Comparison of ENCODE assay signal across 25 cellular contexts in the genomic region with DNA sequence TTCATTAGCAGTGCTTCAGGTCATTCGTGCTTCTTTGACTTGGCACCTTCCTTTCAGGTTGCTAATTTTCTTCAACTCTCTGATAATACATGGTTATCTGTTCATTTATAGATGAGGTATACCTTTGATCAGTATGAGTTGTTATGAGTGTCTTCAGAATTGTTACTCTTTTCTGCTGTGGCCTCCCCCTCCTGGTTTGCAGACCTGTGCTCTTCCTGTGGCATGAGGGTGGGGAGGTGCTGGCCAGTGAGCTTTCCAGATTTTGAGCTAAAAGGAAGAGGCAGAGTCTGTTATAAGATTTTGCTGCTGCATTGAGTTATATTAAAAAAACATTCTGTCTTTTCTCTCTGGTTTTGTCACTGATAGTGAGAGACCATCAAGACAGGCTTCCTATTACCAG. TPM values are rescaled to one million over a fixed set of nuclear protein-coding genes. Genes with fewer than 3 reads are reported as not detected.
DNase-seq lines count a peak whose midpoint lies in the region; ATAC-seq and TF ChIP-seq lines count a peak whose summit lies in the region.
"Had no signal": no experiment of that assay in that cellular context is flagged by ENCODE, and none has a peak within 500 bp of the region (broad histone marks: within the 10 kb centered on the region; RNA-seq: fewer than 3 reads in every experiment).

No MANE protein-coding gene starts in this region.

- no peak overlapping the region for H2AFZ ChIP-seq in GM23338

- H3K4me3 Mint-ChIP-seq in GM23338: no peak overlapping the region
- peak overlapping the region in 2 of 4 donors; percentile 77 to 82 for H3K4me3 Mint-ChIP-seq in IgD-negative memory B cell
- peak overlapping the region; percentile 28 for H3K4me3 Mint-ChIP-seq in activated B cell treated with CpG ODN at 0.5 μM for 24 hours
- H3K4me3 Mint-ChIP-seq in activated CD8-positive, alpha-beta T cell treated with anti-CD3 and anti-CD28 coated beads for 36 hours: no peak overlapping the region
- H3K4me3 Mint-ChIP-seq: activated CD4-positive, alpha-beta memory T cell treated with anti-CD3 and anti-CD28 coated beads, Interleukin-2, amount 10 ng/mL, durations not matched to agents 7 days and 5 days; activated naive CD8-positive, alpha-beta T cell treated with anti-CD3 and anti-CD28 coated beads for 36 hours; CD4-positive, CD25-positive, alpha-beta regulatory T cell; nephron; stimulated activated effector memory CD8-positive, alpha-beta T cell treated with anti-CD3 and anti-CD28 coated beads, Interleukin-12 subunit alpha, Interleukin-12 subunit beta, amount 100 ng/mL, for 72 hours; T-helper 2 cell treated with Interferon-gamma antibody and Interleukin-4, amounts not matched to agents 5 μg/mL and 100 μg/mL, for 36 hours; type B pancreatic cell had no signal

- H3K4me3 ChIP-seq in GM23338: 0 out of 2 replicates have a peak overlapping the region, but pooled peaks have one; percentile 9
- no peak overlapping the region for H3K4me3 ChIP-seq in right cardiac atrium (ENCODE audit: low read length)
- H3K4me3 ChIP-seq: lung had no signal

- H3K9me2 ChIP-seq in GM23338 (ENCODE audit: insufficient read depth): no peaks in the 10 kb centered on the region

- CTCF ChIA-PET in activated B cell treated with CpG ODN at 0.5 μM for 24 hours (lab: Charles Lee): no interaction called here
- CTCF ChIA-PET in activated CD8-positive, alpha-beta T cell treated with anti-CD3 and anti-CD28 coated beads for 36 hours (lab: Charles Lee): no interaction called here

- H3K9me3 Mint-ChIP-seq in GM23338 (no peaks in the 10 kb centered on the region), IgD-negative memory B cell (no peaks in the 10 kb centered on the region), activated B cell treated with CpG ODN at 0.5 μM for 24 hours (no peaks in the 10 kb centered on the region)
- H3K9me3 Mint-ChIP-seq in activated CD8-positive, alpha-beta T cell treated with anti-CD3 and anti-CD28 coated beads for 36 hours: peaks cover 3% of the 10 kb centered on the region
- H3K9me3 Mint-ChIP-seq: activated CD4-positive, alpha-beta memory T cell treated with anti-CD3 and anti-CD28 coated beads, Interleukin-2, amount 10 ng/mL, durations not matched to agents 7 days and 5 days; stimulated activated effector memory CD8-positive, alpha-beta T cell treated with anti-CD3 and anti-CD28 coated beads, Interleukin-12 subunit alpha, Interleukin-12 subunit beta, amount 100 ng/mL, for 72 hours; T-helper 2 cell treated with Interferon-gamma antibody and Interleukin-4, amounts not matched to agents 5 μg/mL and 100 μg/mL, for 36 hours; type B pancreatic cell had no signal

- peaks cover 3% of the 10 kb centered on the region for H3K27me3 Mint-ChIP-seq in GM23338 (ENCODE audit: insufficient read depth, low read depth, poor library complexity)
- no peaks in the 10 kb centered on the region for H3K27me3 Mint-ChIP-seq in IgD-negative memory B cell
- no peaks in the 10 kb centered on the region for H3K27me3 Mint-ChIP-seq in activated B cell treated with CpG ODN at 0.5 μM for 24 hours
- no peaks in the 10 kb centered on the region for H3K27me3 Mint-ChIP-seq in activated CD8-positive, alpha-beta T cell treated with anti-CD3 and anti-CD28 coated beads for 36 hours
- H3K27me3 Mint-ChIP-seq: activated CD4-positive, alpha-beta memory T cell treated with anti-CD3 and anti-CD28 coated beads, Interleukin-2, amount 10 ng/mL, durations not matched to agents 7 days and 5 days; activated naive CD8-positive, alpha-beta T cell treated with anti-CD3 and anti-CD28 coated beads for 36 hours; CD4-positive, CD25-positive, alpha-beta regulatory T cell; type B pancreatic cell had no signal

- H3K36me3 Mint-ChIP-seq in GM23338 (ENCODE audit: low read depth) (peaks cover 9% of the 10 kb centered on the region; the same call in 2 of the 3 replicates), IgD-negative memory B cell (no peaks in the 10 kb centered on the region), activated B cell treated with CpG ODN at 0.5 μM for 24 hours (ENCODE audit: low read depth) (no peaks in the 10 kb centered on the region)
- H3K36me3 Mint-ChIP-seq in activated CD8-positive, alpha-beta T cell treated with anti-CD3 and anti-CD28 coated beads for 36 hours (ENCODE audit: low read depth): peaks cover 2% of the 10 kb centered on the region
- H3K36me3 Mint-ChIP-seq: stimulated activated effector memory CD8-positive, alpha-beta T cell treated with anti-CD3 and anti-CD28 coated beads, Interleukin-12 subunit alpha, Interleukin-12 subunit beta, amount 100 ng/mL, for 72 hours had no signal

- peak overlapping the region; percentile 62 for H3K4me2 ChIP-seq in GM23338

- H3K27ac ChIP-seq in GM23338 (ENCODE audit: low read depth) (peak overlapping the region; percentile 29; the same call in 1 of the 2 replicates), right cardiac atrium (ENCODE audit: low read length) (no peak overlapping the region)

- no peaks in the 10 kb centered on the region for H3K36me3 ChIP-seq in GM23338 (ENCODE audit: insufficient read depth)

- WGBS in right cardiac atrium: 86% methylated on average over 1 of the region's 1 CpG

- peaks cover 81% of the 10 kb centered on the region for H3K79me2 ChIP-seq in GM23338 (replicated peaks; ENCODE audit: insufficient read depth)

- DNase-seq in GM23338 (ENCODE audit: low spot score) (no peak), activated B cell treated with CpG ODN at 0.5 μM for 24 hours (no peak), right cardiac atrium (no peak), NCI-H1436 treated with DMSO at 0.1 percent for 48 hours (lab: John Stamatoyannopoulos, UW) (no peak)
- DNase-seq in activated CD8-positive, alpha-beta T cell treated with anti-CD3 and anti-CD28 coated beads for 36 hours: no peak
- DNase-seq: activated CD4-positive, alpha-beta memory T cell treated with anti-CD3 and anti-CD28 coated beads, Interleukin-2, amount 10 ng/mL, durations not matched to agents 7 days and 5 days; activated effector memory CD4-positive, alpha-beta T cell treated with Interleukin-2 at 50 U/mL for 16 hours; activated naive CD8-positive, alpha-beta T cell treated with anti-CD3 and anti-CD28 coated beads for 36 hours; aorta; CD4-positive, CD25-positive, alpha-beta regulatory T cell; DND-41; hypothalamus; left cardiac atrium; NCI-H1092 treated with DMSO at 0.1 percent for 48 hours; NCI-H2029 treated with DMSO at 0.1 percent for 48 hours; NCI-H524 treated with DMSO at 0.1 percent for 48 hours; SIG-M5; substantia nigra had no signal

- peak; percentile 34; the same call in 1 of the 3 replicates for ATAC-seq in GM23338
- ATAC-seq in activated B cell treated with CpG ODN at 0.5 μM for 24 hours (ENCODE audit: low read depth): no peak
- no peak for ATAC-seq in activated CD8-positive, alpha-beta T cell treated with anti-CD3 and anti-CD28 coated beads for 36 hours
- no peak for ATAC-seq in right cardiac atrium
- ATAC-seq in HG03196 (IDR thresholded peaks at IDR 0.05; ENCODE audit: unreplicated experiment): no peak
- ATAC-seq: left cardiac atrium; stimulated activated effector memory CD8-positive, alpha-beta T cell treated with anti-CD3 and anti-CD28 coated beads, Interleukin-12 subunit alpha, Interleukin-12 subunit beta, amount 100 ng/mL, for 72 hours had no signal

- H4K20me1 ChIP-seq in GM23338 (replicated peaks; ENCODE audit: insufficient read depth): peaks cover 10% of the 10 kb centered on the region; the same call in 1 of the 2 replicates

- H3K4me1 Mint-ChIP-seq in GM23338 (peaks cover 29% of the 10 kb centered on the region), IgD-negative memory B cell (peaks cover 15 to 18% (median 15%) of the 10 kb centered on the region in 3 donors), activated B cell treated with CpG ODN at 0.5 μM for 24 hours (peaks cover 17% of the 10 kb centered on the region)
- H3K4me1 Mint-ChIP-seq in activated CD8-positive, alpha-beta T cell treated with anti-CD3 and anti-CD28 coated beads for 36 hours (ENCODE audit: low read depth): peaks cover 14% of the 10 kb centered on the region
- H3K4me1 Mint-ChIP-seq: nephron had no signal

- intact Hi-C loops in activated B cell treated with CpG ODN at 0.5 μM for 24 hours (cut with micrococcal nuclease): no loop called here
- intact Hi-C loops in activated CD8-positive, alpha-beta T cell treated with anti-CD3 and anti-CD28 coated beads for 36 hours (cut with micrococcal nuclease): no loop called here
- intact Hi-C loops in right cardiac atrium (cut with DNase I): no loop called here

- peaks cover 27% of the 10 kb centered on the region for H3K4me1 ChIP-seq in GM23338 (ENCODE audit: insufficient read depth)
- no peaks in the 10 kb centered on the region for H3K4me1 ChIP-seq in right cardiac atrium (ENCODE audit: control insufficient read depth, insufficient read depth, low read length)

- H3K9me3 ChIP-seq in right cardiac atrium (ENCODE audit: control insufficient read depth, low read length): no peaks in the 10 kb centered on the region

- TF ChIP-seq CTCF in GM23338 (conservative IDR thresholded peaks at IDR 0.05; ENCODE audit: low read depth in 2 of 2) (no peak), activated B cell treated with CpG ODN at 0.5 μM for 24 hours (IDR thresholded peaks at IDR 0.05) (no peak)
- TF ChIP-seq CTCF in activated CD8-positive, alpha-beta T cell treated with anti-CD3 and anti-CD28 coated beads for 36 hours (IDR thresholded peaks at IDR 0.05): no peak

- POLR2A ChIA-PET in activated B cell treated with CpG ODN at 0.5 μM for 24 hours (lab: Charles Lee): no interaction called here
- POLR2A ChIA-PET in activated CD8-positive, alpha-beta T cell treated with anti-CD3 and anti-CD28 coated beads for 36 hours (lab: Charles Lee): no interaction called here

- H3K27ac Mint-ChIP-seq in GM23338: peak overlapping the region; percentile 84
- peak overlapping the region in 2 of 3 donors; percentile 31 to 67 for H3K27ac Mint-ChIP-seq in IgD-negative memory B cell
- peak overlapping the region; percentile 72 for H3K27ac Mint-ChIP-seq in activated B cell treated with CpG ODN at 0.5 μM for 24 hours
- no peak overlapping the region for H3K27ac Mint-ChIP-seq in activated CD8-positive, alpha-beta T cell treated with anti-CD3 and anti-CD28 coated beads for 36 hours
- H3K27ac Mint-ChIP-seq: activated CD4-positive, alpha-beta memory T cell treated with anti-CD3 and anti-CD28 coated beads, Interleukin-2, amount 10 ng/mL, durations not matched to agents 7 days and 5 days; activated naive CD8-positive, alpha-beta T cell treated with anti-CD3 and anti-CD28 coated beads for 36 hours; nephron; stimulated activated effector memory CD8-positive, alpha-beta T cell treated with anti-CD3 and anti-CD28 coated beads, Interleukin-12 subunit alpha, Interleukin-12 subunit beta, amount 100 ng/mL, for 72 hours; T-helper 2 cell treated with Interferon-gamma antibody and Interleukin-4, amounts not matched to agents 5 μg/mL and 100 μg/mL, for 36 hours; type B pancreatic cell had no signal

- H3F3A ChIP-seq in GM23338 (replicated peaks; ENCODE audit: low read depth): no peaks in the 10 kb centered on the region

- no peaks in the 10 kb centered on the region for H3K27me3 ChIP-seq in GM23338 (ENCODE audit: insufficient read depth)
- H3K27me3 ChIP-seq in right cardiac atrium (ENCODE audit: control insufficient read depth, insufficient read depth): no peaks in the 10 kb centered on the region

RNA-seq across cellular contexts. Expression of a gene that starts 30.8 kb away (rescaled TPM):
- total RNA-seq in GM23338 (2014; rRNA removed; shearing (Covaris generic)): 12.7 and 13.0 TPM in 2 replicates
- polyA plus RNA-seq in GM23338 (2016; fragmentation: Nextera tagmentation; extraction: Ambion mirVana) (9.6 and 11.0 TPM in 2 replicates), IgD-negative memory B cell (0.60 TPM), right cardiac atrium (4.7 TPM)
- total RNA-seq in activated B cell treated with CpG ODN at 0.5 μM for 24 hours (2.0 and 2.4 TPM in 2 replicates), right cardiac atrium (1 to 10 TPM; 1.1 to 1.7 (median 1.5) TPM)
- total RNA-seq in activated CD8-positive, alpha-beta T cell treated with anti-CD3 and anti-CD28 coated beads for 36 hours: 1 to 10 TPM; 3.8 to 3.9 TPM

RNA-seq across cellular contexts. Expression of a gene that starts 49.5 kb away (rescaled TPM):
- 0.07 TPM in 1 of 2 replicates, not detected in the other for total RNA-seq in GM23338 (2014; rRNA removed; shearing (Covaris generic))
- 0.23 TPM in 1 of 2 replicates, not detected in the other for polyA plus RNA-seq in GM23338 (2016; fragmentation: Nextera tagmentation; extraction: Ambion mirVana)
- 0.19 TPM for polyA plus RNA-seq in IgD-negative memory B cell
- 1.2 and 1.4 TPM in 2 replicates for total RNA-seq in activated B cell treated with CpG ODN at 0.5 μM for 24 hours
- total RNA-seq in activated CD8-positive, alpha-beta T cell treated with anti-CD3 and anti-CD28 coated beads for 36 hours: 1 to 10 TPM; 2.5 to 3.0 TPM
- total RNA-seq in right cardiac atrium: 1 to 10 TPM in 1 of 4 donors, under 1 TPM in 2, not detected in 1; 0.21 to 1.4 (median 0.28) TPM
- 0.72 TPM for polyA plus RNA-seq in right cardiac atrium
